In genomic region chr2:33848486-33848885, GRCh38 we compare ENCODE assay signal across 23 cellular contexts.
DNase-seq lines count a peak whose midpoint lies in the region; ATAC-seq and TF ChIP-seq lines count a peak whose summit lies in the region.
"Had no signal": no experiment of that assay in that cellular context is flagged by ENCODE, and none has a peak within 500 bp of the region (broad histone marks: within the 10 kb centered on the region; RNA-seq: fewer than 3 reads in every experiment).

No MANE protein-coding gene starts in this region.

- H3K27ac ChIP-seq in IMR-90 (ENCODE audit: insufficient read depth, low read length) (no peak overlapping the region), mammary epithelial cell (ENCODE audit: insufficient read depth, low read depth, low read length) (no peak overlapping the region)
- H3K27ac ChIP-seq in effector memory CD4-positive, alpha-beta T cell (ENCODE audit: insufficient read depth, low read length, poor library complexity, severe bottlenecking), result no peak overlapping the region
- H3K27ac ChIP-seq: hepatocyte, neutrophil, sigmoid colon had no signal

- peak; percentile 40 for DNase-seq in Ammon's horn (ENCODE audit: low spot score)
- DNase-seq in IMR-90, result peak; percentile 80
- DNase-seq in mammary epithelial cell, result peak; percentile 25
- peak; percentile 9 for DNase-seq in kidney epithelial cell (ENCODE audit: low read depth)
- DNase-seq in effector memory CD4-positive, alpha-beta T cell, result no peak
- no peak for DNase-seq in Caco-2
- DNase-seq in SKM-1 (lab: John Stamatoyannopoulos, UW; ENCODE audit: unreplicated experiment), result no peak
- DNase-seq: activated CD4-positive, CD25-positive, alpha-beta regulatory T cell; activated effector memory CD4-positive, alpha-beta T cell treated with Interleukin-2 at 50 U/mL for 16 hours; AML-193; cortex of kidney; left cardiac atrium; NCI-H1048; NCI-H2107; NCI-H748 treated with DMSO at 0.1 percent for 48 hours; sigmoid colon; T-cell had no signal

- TF ChIP-seq CTCF in IMR-90 (conservative IDR thresholded peaks at IDR 0.05; ENCODE audit: low read depth, low read length) (no peak), mammary epithelial cell (conservative IDR thresholded peaks at IDR 0.05 in 1 of 2, IDR thresholded peaks at IDR 0.05 in 1 of 2; ENCODE audit: extremely low read depth in 1 of 2, insufficient read depth in 1 of 2, low read depth in 1 of 2, low read length in 2 of 2) (no peak), kidney epithelial cell (IDR thresholded peaks at IDR 0.05; ENCODE audit: insufficient read depth, low read length, poor library complexity, severe bottlenecking) (no peak), Caco-2 (IDR thresholded peaks at IDR 0.05; ENCODE audit: insufficient read depth in 1 of 2, low read depth in 1 of 2, low read length in 1 of 2, severe bottlenecking in 1 of 2, unreplicated experiment in 1 of 2) (no peak)

- no peaks in the 10 kb centered on the region for H3K9me1 ChIP-seq in IMR-90 (ENCODE audit: insufficient read depth, low read length)

- ATAC-seq in IMR-90 (ENCODE audit: low read depth), result peak; percentile 88
- ATAC-seq in HG02623 (IDR thresholded peaks at IDR 0.05; ENCODE audit: unreplicated experiment), result no peak
- ATAC-seq: esophagus mucosa, K562, left cardiac atrium, Panc1, T-cell had no signal

- H3K14ac ChIP-seq in IMR-90 (replicated peaks; ENCODE audit: low read depth, low read length), result no peak overlapping the region

- H3K9me3 ChIP-seq in IMR-90 (ENCODE audit: control insufficient read depth, insufficient read depth, low read length), result peaks cover 8% of the 10 kb centered on the region
- H3K9me3 ChIP-seq in mammary epithelial cell (replicated peaks; ENCODE audit: insufficient read depth, low read length), result peaks cover 3% of the 10 kb centered on the region
- H3K9me3 ChIP-seq in effector memory CD4-positive, alpha-beta T cell (ENCODE audit: control insufficient read depth, low read length), result no peaks in the 10 kb centered on the region
- H3K9me3 ChIP-seq in Caco-2, result no peaks in the 10 kb centered on the region
- H3K9me3 ChIP-seq: neutrophil had no signal

- dilution Hi-C loops in IMR-90 (cut with HindIII; ENCODE audit: low sequenced_read_pairs, unreplicated experiment), result no loop called here
- dilution Hi-C loops in mammary epithelial cell (cut with HindIII; ENCODE audit: low sequenced_read_pairs), result no loop called here

- no CpG with 5 or more reads among the region's 2 CpGs for WGBS in IMR-90 (ENCODE audit: extremely low coverage in 2 of 2, insufficient read length in 1 of 2), 2 experiments
- 41% methylated on average over 2 of the region's 2 CpGs for WGBS in mammary epithelial cell (ENCODE audit: low coverage, missing lambda C conversion rate)

- H3K4ac ChIP-seq in IMR-90 (ENCODE audit: low read depth, low read length), result no peak overlapping the region

- no peak for TF ChIP-seq RAD21 in IMR-90 (IDR thresholded peaks at IDR 0.05; ENCODE audit: low read length)

- H3K36me3 ChIP-seq in IMR-90 (ENCODE audit: control insufficient read depth, insufficient read depth, low read length) (no peaks in the 10 kb centered on the region), mammary epithelial cell (ENCODE audit: insufficient read depth, low read length) (no peaks in the 10 kb centered on the region), kidney epithelial cell (ENCODE audit: control insufficient read depth, insufficient read depth, low read length) (no peaks in the 10 kb centered on the region), Caco-2 (ENCODE audit: control insufficient read depth, insufficient read depth, low read length) (no peaks in the 10 kb centered on the region)
- no peaks in the 10 kb centered on the region for H3K36me3 ChIP-seq in effector memory CD4-positive, alpha-beta T cell (ENCODE audit: control insufficient read depth, insufficient read depth, low read length)
- H3K36me3 ChIP-seq: neutrophil, sigmoid colon had no signal

- H3K27ac Mint-ChIP-seq in Caco-2 (ENCODE audit: unreplicated experiment), result no peak overlapping the region
- H3K27ac Mint-ChIP-seq: T-cell had no signal

- H3K4me1 ChIP-seq in IMR-90 (ENCODE audit: control insufficient read depth, insufficient read depth, low read length) (no peaks in the 10 kb centered on the region; the same call in 1 of the 2 replicates), mammary epithelial cell (ENCODE audit: insufficient read depth, low read length) (no peaks in the 10 kb centered on the region), Caco-2 (no peaks in the 10 kb centered on the region)
- H3K4me1 ChIP-seq in effector memory CD4-positive, alpha-beta T cell (ENCODE audit: control insufficient read depth, insufficient read depth, low read length, poor library complexity, severe bottlenecking), result no peaks in the 10 kb centered on the region
- H3K4me1 ChIP-seq: sigmoid colon had no signal

- H2BK15ac ChIP-seq in IMR-90 (ENCODE audit: low read depth, low read length), result no peak overlapping the region

- H3K9me3 Mint-ChIP-seq in Caco-2 (ENCODE audit: unreplicated experiment), result peaks cover 23% of the 10 kb centered on the region

- H3K56ac ChIP-seq in IMR-90 (ENCODE audit: extremely low read depth, insufficient read depth, low read length), result no peak overlapping the region

- H2BK20ac ChIP-seq in IMR-90 (ENCODE audit: low read depth, low read length), result peak overlapping the region; percentile 29; the same call in 1 of the 2 replicates

- H3K23ac ChIP-seq in IMR-90 (ENCODE audit: low read depth, low read length), result no peak overlapping the region

- H3K27me3 Mint-ChIP-seq in Caco-2 (ENCODE audit: insufficient read depth, unreplicated experiment), result no peaks in the 10 kb centered on the region

- H3K27me3 ChIP-seq in IMR-90 (ENCODE audit: control insufficient read depth, insufficient read depth, low read length) (no peaks in the 10 kb centered on the region), mammary epithelial cell (ENCODE audit: insufficient read depth, low read length) (no peaks in the 10 kb centered on the region), kidney epithelial cell (ENCODE audit: control insufficient read depth, insufficient read depth, low read length) (no peaks in the 10 kb centered on the region), Caco-2 (replicated peaks; ENCODE audit: control insufficient read depth, insufficient read depth, low read length) (no peaks in the 10 kb centered on the region)
- H3K27me3 ChIP-seq in effector memory CD4-positive, alpha-beta T cell (replicated peaks; ENCODE audit: control insufficient read depth, insufficient read depth, low read length, poor library complexity, severe bottlenecking), result no peaks in the 10 kb centered on the region
- H3K27me3 ChIP-seq: hepatocyte, neutrophil, sigmoid colon had no signal

- no peaks in the 10 kb centered on the region for H3K4me1 Mint-ChIP-seq in Caco-2 (ENCODE audit: low read depth, unreplicated experiment)
- H3K4me1 Mint-ChIP-seq: T-cell had no signal

- H2BK5ac ChIP-seq in IMR-90 (ENCODE audit: low read depth, low read length, poor library complexity, severe bottlenecking), result no peak overlapping the region

- H3K18ac ChIP-seq in IMR-90 (ENCODE audit: low read depth, low read length), result no peak overlapping the region

- no peak overlapping the region for H2AK9ac ChIP-seq in IMR-90 (replicated peaks; ENCODE audit: low read depth, low read length, poor library complexity)

- H2BK120ac ChIP-seq in IMR-90 (ENCODE audit: low read depth, low read length), result no peak overlapping the region

- H4K8ac ChIP-seq in IMR-90 (ENCODE audit: low read depth in 2 of 2, low read length in 2 of 2), result no peak overlapping the region

- no peaks in the 10 kb centered on the region for H3K36me3 Mint-ChIP-seq in Caco-2 (ENCODE audit: insufficient read depth, unreplicated experiment)
- H3K36me3 Mint-ChIP-seq: T-cell had no signal

- no peak overlapping the region for H2AK5ac ChIP-seq in IMR-90 (ENCODE audit: low read depth, low read length)

- TF ChIP-seq POLR2A in IMR-90 (IDR thresholded peaks at IDR 0.05; ENCODE audit: low read depth, low read length), result no peak

- BruUV-seq in IMR-90 (replicated peaks; lab: Mats Ljungman, UMichigan), result no TSS peak
- BruUV-seq in mammary epithelial cell (replicated peaks; lab: Mats Ljungman, UMichigan), result no TSS peak
- no TSS peak for BruUV-seq in Caco-2 (replicated peaks; lab: Mats Ljungman, UMichigan)

- CTCF ChIA-PET in IMR-90 (lab: Yijun Ruan, JAX) (no interaction called here), mammary epithelial cell (lab: Charles Lee; ENCODE audit: low non-redundant PET) (no interaction called here), Caco-2 (lab: Charles Lee) (no interaction called here)

- H3K79me2 ChIP-seq in mammary epithelial cell (ENCODE audit: insufficient read depth, low read length), result no peaks in the 10 kb centered on the region
- H3K79me2 ChIP-seq: hepatocyte had no signal

- POLR2A ChIA-PET in IMR-90 (lab: Charles Lee; ENCODE audit: unreplicated experiment) (no interaction called here), Caco-2 (lab: Charles Lee) (no interaction called here)

- H3K4me3 Mint-ChIP-seq in Caco-2 (ENCODE audit: unreplicated experiment), result no peak overlapping the region
- H3K4me3 Mint-ChIP-seq: T-cell had no signal

- no peak overlapping the region for H3K4me3 ChIP-seq in IMR-90 (ENCODE audit: insufficient read depth, low read depth, low read length)
- no peak overlapping the region for H3K4me3 ChIP-seq in mammary epithelial cell (replicated peaks in 1 of 3; ENCODE audit: insufficient read depth in 1 of 3, low read depth in 2 of 3, low read length in 3 of 3)
- no peak overlapping the region for H3K4me3 ChIP-seq in kidney epithelial cell (ENCODE audit: low read depth, low read length)
- H3K4me3 ChIP-seq in effector memory CD4-positive, alpha-beta T cell (ENCODE audit: insufficient read depth, low read depth, low read length, poor library complexity, severe bottlenecking), result no peak overlapping the region
- no peak overlapping the region for H3K4me3 ChIP-seq in Caco-2 (ENCODE audit: low read depth, low read length)
- H3K4me3 ChIP-seq: hepatocyte, K562, sigmoid colon had no signal

- no peak overlapping the region for H3K9ac ChIP-seq in IMR-90 (ENCODE audit: low read depth, low read length)
- H3K9ac ChIP-seq in mammary epithelial cell (ENCODE audit: insufficient read depth, low read length), result no peak overlapping the region

- no peak overlapping the region for H4K5ac ChIP-seq in IMR-90 (ENCODE audit: low read depth, low read length)

- intact Hi-C loops in IMR-90 (cut with micrococcal nuclease), result no loop called here
- intact Hi-C loops in mammary epithelial cell (cut with micrococcal nuclease), result no loop called here
- intact Hi-C loops in Caco-2 (cut with micrococcal nuclease; ENCODE audit: unreplicated experiment), result no loop called here

- no peaks in the 10 kb centered on the region for H4K20me1 ChIP-seq in IMR-90 (ENCODE audit: insufficient read depth, low read length)
- H4K20me1 ChIP-seq in mammary epithelial cell (ENCODE audit: insufficient read depth, low read length), result no peaks in the 10 kb centered on the region

- no peaks in the 10 kb centered on the region for H3K79me1 ChIP-seq in IMR-90 (ENCODE audit: low read depth in 1 of 2, low read length in 2 of 2)

- H3K4me2 ChIP-seq in IMR-90 (ENCODE audit: low read depth, low read length), result no peak overlapping the region; the same call in 1 of the 2 replicates
- H3K4me2 ChIP-seq in mammary epithelial cell (ENCODE audit: insufficient read depth, low read depth, low read length), result no peak overlapping the region
- H3K4me2 ChIP-seq: hepatocyte had no signal

- no peak overlapping the region for H4K91ac ChIP-seq in IMR-90 (ENCODE audit: insufficient read depth, low read depth, low read length)

- H2AFZ ChIP-seq in IMR-90 (replicated peaks; ENCODE audit: low read length, poor library complexity) (no peak overlapping the region), mammary epithelial cell (ENCODE audit: low read depth, low read length) (no peak overlapping the region)
- H2AFZ ChIP-seq: hepatocyte had no signal

- in situ Hi-C loops in IMR-90 (cut with MboI; ENCODE audit: low sequenced_read_pairs) (no loop called here), mammary epithelial cell (cut with MboI; ENCODE audit: low sequenced_read_pairs in 2 of 2) (no loop called here)

Comparison
In these comparisons a context has a peak if more than half of its experiments do, and no peak if none do; other contexts are left out.
1. DNase-seq: peak in Ammon's horn (single experiment), IMR-90 (single experiment), mammary epithelial cell (single experiment) and kidney epithelial cell (single experiment); none in effector memory CD4-positive, alpha-beta T cell (0 of 3), Caco-2 (0 of 2) and SKM-1 (single experiment).